Comparison of ENCODE assay signal across 28 cellular contexts in the genomic region with DNA sequence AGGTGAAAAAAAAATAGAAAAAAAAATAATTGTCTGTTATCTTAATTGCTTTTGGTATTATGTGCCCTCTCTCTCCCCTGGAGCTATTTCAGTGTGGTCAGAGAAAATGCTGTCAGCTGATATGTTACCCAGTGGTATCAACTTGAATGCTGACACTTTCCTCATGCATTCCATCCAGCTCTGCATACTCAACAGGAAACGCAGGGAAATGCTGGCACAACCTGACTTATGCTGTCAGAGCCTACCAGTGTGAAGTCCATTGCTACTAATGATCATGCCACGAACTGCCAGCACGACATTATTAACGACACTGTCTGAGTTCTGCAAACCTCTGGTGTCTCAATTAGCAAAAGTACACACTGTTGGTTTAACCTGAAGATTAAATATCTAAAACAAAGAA.
DNase-seq lines count a peak whose midpoint lies in the region; ATAC-seq and TF ChIP-seq lines count a peak whose summit lies in the region.
"Had no signal": no experiment of that assay in that cellular context is flagged by ENCODE, and none has a peak within 500 bp of the region (broad histone marks: within the 10 kb centered on the region; RNA-seq: fewer than 3 reads in every experiment).

No MANE protein-coding gene starts in this region.

- H3K4me3 Mint-ChIP-seq in CD4-positive, alpha-beta T cell, result no peak overlapping the region
- H3K4me3 Mint-ChIP-seq: activated CD4-positive, alpha-beta T cell treated with anti-CD3 and anti-CD28 coated beads for 36 hours; CD14-positive monocyte had no signal

- no peaks in the 10 kb centered on the region for H3K9me3 ChIP-seq in CD4-positive, alpha-beta T cell (ENCODE audit: control insufficient read depth, low read length)
- H3K9me3 ChIP-seq: body of pancreas, sigmoid colon had no signal

- peak; percentile 98 for ATAC-seq in Right ventricle myocardium superior (ENCODE audit: poor library complexity)
- ATAC-seq in CD4-positive, alpha-beta T cell (ENCODE audit: poor library complexity), result no peak
- ATAC-seq in GM18519 (IDR thresholded peaks at IDR 0.05; ENCODE audit: low FRiP score, unreplicated experiment), result no peak
- ATAC-seq: activated CD4-positive, alpha-beta T cell treated with anti-CD3 and anti-CD28 coated beads for 36 hours; body of pancreas had no signal

- CTCF ChIA-PET in CD4-positive, alpha-beta T cell (lab: Charles Lee), result no interaction called here

- H3K4me1 Mint-ChIP-seq in CD4-positive, alpha-beta T cell (ENCODE audit: low read depth), result no peaks in the 10 kb centered on the region
- H3K4me1 Mint-ChIP-seq: activated CD4-positive, alpha-beta T cell treated with anti-CD3 and anti-CD28 coated beads for 36 hours; CD14-positive monocyte had no signal

- H3K27ac ChIP-seq in CD4-positive, alpha-beta T cell (ENCODE audit: low read depth, low read length), result no peak overlapping the region
- H3K27ac ChIP-seq: body of pancreas, GM23248, HL-60, parathyroid adenoma, sigmoid colon, SK-N-MC had no signal

- H3K27ac Mint-ChIP-seq in CD4-positive, alpha-beta T cell, result no peak overlapping the region
- H3K27ac Mint-ChIP-seq: activated CD4-positive, alpha-beta T cell treated with anti-CD3 and anti-CD28 coated beads for 36 hours; CD14-positive monocyte had no signal

- no peak for TF ChIP-seq CTCF in CD4-positive, alpha-beta T cell (IDR thresholded peaks at IDR 0.05)

- intact Hi-C loops in Right ventricle myocardium superior (cut with DNase I), result no loop called here
- intact Hi-C loops in CD4-positive, alpha-beta T cell (cut with DNase I, micrococcal nuclease), result no loop called here

- POLR2A ChIA-PET in CD4-positive, alpha-beta T cell (lab: Charles Lee), result no interaction called here

- DNase-seq in H4 (ENCODE audit: low spot score) (peak; percentile 23), NCI-H69 (lab: John Stamatoyannopoulos, UW) (peak; percentile 68), Right ventricle myocardium superior (peak; percentile 54), islet precursor cell (peak; percentile 65), GDM1 (lab: John Stamatoyannopoulos, UW) (no peak)
- no peak for DNase-seq in CD4-positive, alpha-beta T cell
- DNase-seq in activated CD4-positive, alpha-beta T cell treated with anti-CD3 and anti-CD28 coated beads, Interleukin-2, amount 50 U/mL, for 48 hours, result no peak
- DNase-seq: activated CD4-positive, alpha-beta T cell treated with anti-CD3 and anti-CD28 coated beads for 36 hours; activated CD8-positive, alpha-beta memory T cell treated with anti-CD3 and anti-CD28 coated beads for 24 hours; activated gamma-delta T cell treated with Interleukin-2 at 50 U/mL for 16 hours; activated T-cell treated with anti-CD3 and anti-CD28 coated beads, Interleukin-2, amount 50 U/mL, for 1 hour; body of pancreas; EL; glutamatergic neuron; GM23248; Kasumi-1; mammary epithelial cell; NCI-H187 treated with DMSO at 0.1 percent for 48 hours; NCI-H524; sigmoid colon; stimulated activated CD4-positive, alpha-beta T cell treated with anti-CD3 and anti-CD28 coated beads, Interleukin-15, amount 100 ng/mL, for 24 hours; stimulated activated naive CD4-positive, alpha-beta T cell treated with Interleukin-2 at 50 U/mL for 16 hours; T-helper 2 cell had no signal

- H3K36me3 Mint-ChIP-seq in CD4-positive, alpha-beta T cell (ENCODE audit: low read depth), result no peaks in the 10 kb centered on the region
- H3K36me3 Mint-ChIP-seq: CD14-positive monocyte had no signal

- peaks cover 8% of the 10 kb centered on the region for H3K9me3 Mint-ChIP-seq in CD4-positive, alpha-beta T cell

- no peaks in the 10 kb centered on the region for H3K27me3 ChIP-seq in CD4-positive, alpha-beta T cell (ENCODE audit: control insufficient read depth, insufficient read depth, low read length)
- H3K27me3 ChIP-seq: body of pancreas, sigmoid colon had no signal

- no peaks in the 10 kb centered on the region for H3K27me3 Mint-ChIP-seq in CD4-positive, alpha-beta T cell
- H3K27me3 Mint-ChIP-seq: activated CD4-positive, alpha-beta T cell treated with anti-CD3 and anti-CD28 coated beads for 36 hours had no signal

Comparison
In these comparisons a context has a peak if more than half of its experiments do, and no peak if none do; other contexts are left out.
1. DNase-seq: peak in H4 (single experiment), NCI-H69 (single experiment), Right ventricle myocardium superior (single experiment) and islet precursor cell (single experiment); none in CD4-positive, alpha-beta T cell (0 of 10), activated CD4-positive, alpha-beta T cell treated with anti-CD3 and anti-CD28 coated beads, Interleukin-2, amount 50 U/mL, for 48 hours (0 of 2) and GDM1 (single experiment).